Comparison of ENCODE assay signal across 8 cellular contexts in the genomic region with DNA sequence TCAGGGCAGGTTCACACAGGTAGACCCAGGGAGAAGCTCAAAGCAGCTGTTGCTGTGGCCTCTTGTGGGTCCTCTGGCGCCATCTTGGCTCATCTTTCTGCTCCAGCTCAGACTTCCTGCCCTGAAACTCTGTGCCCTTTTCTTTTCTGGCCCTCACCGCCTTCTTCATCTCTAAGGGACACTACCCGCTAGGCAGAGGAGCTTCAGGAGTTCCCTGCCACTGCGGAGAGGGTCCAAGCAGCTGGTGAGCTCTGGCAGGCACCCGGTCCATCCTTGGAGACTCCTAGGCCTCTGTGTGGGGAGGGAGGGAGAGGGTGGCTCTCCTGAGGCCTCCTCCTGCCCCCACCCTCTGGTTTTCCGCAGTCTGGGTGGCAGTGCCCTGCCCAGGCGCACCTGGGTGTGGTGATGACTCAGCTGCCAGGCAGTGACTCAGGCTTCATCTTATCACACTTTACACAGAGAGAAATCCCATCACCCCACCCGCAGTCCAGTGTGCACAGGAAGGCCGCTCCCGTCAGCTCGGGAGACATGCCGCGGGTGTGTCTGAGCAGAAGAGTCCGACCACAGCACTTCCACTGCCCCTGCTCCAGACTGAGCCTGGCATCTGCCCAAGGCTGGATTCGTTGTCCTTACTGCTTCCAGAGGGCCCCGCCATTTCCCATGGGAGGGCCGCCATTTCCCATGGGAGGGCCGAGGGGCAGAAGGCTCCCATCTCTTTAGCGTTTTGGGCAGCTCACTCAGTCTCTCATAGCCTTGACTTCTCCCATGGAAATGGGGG. TPM values are rescaled to one million over a fixed set of nuclear protein-coding genes. Genes with fewer than 3 reads are reported as not detected.
DNase-seq lines count a peak whose midpoint lies in the region; ATAC-seq and TF ChIP-seq lines count a peak whose summit lies in the region.

No MANE protein-coding gene starts in this region.

- H3K27ac ChIP-seq in PC-9 = peak overlapping the region; percentile 93

- H3K9me2 ChIP-seq in PC-9 (ENCODE audit: insufficient read depth) = no peaks in the 10 kb centered on the region

- H3K4me2 ChIP-seq in PC-9 = peak overlapping the region; percentile 79

- no peak for ATAC-seq in HG02763 (IDR thresholded peaks at IDR 0.05; ENCODE audit: unreplicated experiment)

- H3K9me3 ChIP-seq in PC-9 (ENCODE audit: insufficient read depth, low read depth) = no peaks in the 10 kb centered on the region

- peak overlapping the region; percentile 45; the same call in 1 of the 2 replicates for H3K4me3 ChIP-seq in PC-9

- H4K20me1 ChIP-seq in PC-9 (ENCODE audit: insufficient read depth) = no peaks in the 10 kb centered on the region

- TF ChIP-seq CTCF in PC-9 (conservative IDR thresholded peaks at IDR 0.05) = no peak; the same call in 1 of the 2 replicates

- no peaks in the 10 kb centered on the region for H3K36me3 ChIP-seq in PC-9 (ENCODE audit: low read depth)

- POLR2A ChIA-PET in PC-9 (lab: Charles Lee; ENCODE audit: unreplicated experiment) = interaction anchor here (0.5 to 1.2 kb wide), 6 partner anchors 10 to 402 kb away, joined by 3 to 12 read pairs (median 4); no protein-coding TSS in a partner anchor

- CTCF ChIA-PET in PC-9 (lab: Charles Lee) = interaction anchor here (0.6 to 2.3 kb wide), 5 partner anchors 9 to 82 kb away, joined by 3 to 13 read pairs (median 3); no protein-coding TSS in a partner anchor

- peak overlapping the region; percentile 70; the same call in 1 of the 2 replicates for H2AFZ ChIP-seq in PC-9

- H3K4me1 ChIP-seq in PC-9 (replicated peaks; ENCODE audit: insufficient read depth) = peaks cover 39% of the 10 kb centered on the region

- no peaks in the 10 kb centered on the region for H3K27me3 ChIP-seq in PC-9 (ENCODE audit: insufficient read depth, low read depth)

- H3K79me2 ChIP-seq in PC-9 (ENCODE audit: low read depth) = peaks cover 12% of the 10 kb centered on the region

- peak; percentile 88 for DNase-seq in CMK (ENCODE audit: low read depth)
- peak; percentile 97 for DNase-seq in PC-9
- DNase-seq in activated effector memory CD4-positive, alpha-beta T cell treated with Interleukin-2 at 50 U/mL for 16 hours = peak; percentile 71
- DNase-seq in hepatic stellate cell (ENCODE audit: low spot score) = peak; percentile 9
- DNase-seq in stimulated activated CD4-positive, alpha-beta T cell treated with anti-CD3 and anti-CD28 coated beads, Interleukin-1b, Interleukin-23, amount 100 ng/mL, for 48 hours = peak; percentile 74
- no peak for DNase-seq in NCI-H1694 (lab: John Stamatoyannopoulos, UW)
- no peak for DNase-seq in NCI-H1105 treated with DMSO at 0.1 percent for 48 hours (lab: John Stamatoyannopoulos, UW)

- intact Hi-C loops in PC-9 (cut with micrococcal nuclease; ENCODE audit: unreplicated experiment) = loop anchor here (1.0 kb wide), 1 partner anchor 35 kb away; no protein-coding TSS in a partner anchor

- no TSS peak for BruUV-seq in PC-9 (replicated peaks; lab: Mats Ljungman, UMichigan)

- H3F3A ChIP-seq in PC-9 (ENCODE audit: insufficient read depth, low read depth) = peaks cover 69% of the 10 kb centered on the region

RNA-seq across cellular contexts. Expression of a gene that starts 7.3 kb away (rescaled TPM):
- total RNA-seq in PC-9 (2021) = 38.6 and 52.3 TPM in 2 replicates

RNA-seq across cellular contexts. Expression of a gene that starts 14.5 kb away (rescaled TPM):
- 19.2 and 20.5 TPM in 2 replicates for total RNA-seq in PC-9 (2021)

RNA-seq across cellular contexts. Expression of a gene that starts 30.1 kb away (rescaled TPM):
- 250 and 277 TPM in 2 replicates for total RNA-seq in PC-9 (2021)

RNA-seq across cellular contexts. Expression of a gene that starts 36.5 kb away (rescaled TPM):
- 70.2 and 88.5 TPM in 2 replicates for total RNA-seq in PC-9 (2021)

RNA-seq across cellular contexts. Expression of a gene that starts 58.5 kb away (rescaled TPM):
- 425 and 486 TPM in 2 replicates for total RNA-seq in PC-9 (2021)

Comparison
In these comparisons a context has a peak if more than half of its experiments do, and no peak if none do; other contexts are left out.
1. DNase-seq: peak in CMK (single experiment), PC-9 (2 of 2), activated effector memory CD4-positive, alpha-beta T cell treated with Interleukin-2 at 50 U/mL for 16 hours (single experiment), hepatic stellate cell (single experiment) and stimulated activated CD4-positive, alpha-beta T cell treated with anti-CD3 and anti-CD28 coated beads, Interleukin-1b, Interleukin-23, amount 100 ng/mL, for 48 hours (single experiment); none in NCI-H1694 (single experiment) and NCI-H1105 treated with DMSO at 0.1 percent for 48 hours (single experiment).